In genomic region chr6:159700970-159701369, GRCh38 we compare ENCODE assay signal across 10 cellular contexts. TPM values are rescaled to one million over a fixed set of nuclear protein-coding genes. Genes with fewer than 3 reads are reported as not detected.
DNase-seq lines count a peak whose midpoint lies in the region; ATAC-seq and TF ChIP-seq lines count a peak whose summit lies in the region.
"Had no signal": no experiment of that assay in that cellular context is flagged by ENCODE, and none has a peak within 500 bp of the region (broad histone marks: within the 10 kb centered on the region; RNA-seq: fewer than 3 reads in every experiment).

No MANE protein-coding gene starts in this region.

- H2AFZ ChIP-seq in DND-41 (ENCODE audit: low read depth, low read length): no peak overlapping the region

- peak overlapping the region; percentile 1; the same call in 1 of the 2 replicates for H3K4me2 ChIP-seq in DND-41 (ENCODE audit: insufficient read depth, low read length)

- H3K4me3 ChIP-seq in DND-41 (ENCODE audit: low read depth in 1 of 2, low read length in 2 of 2) (no peak overlapping the region), esophagus squamous epithelium (no peak overlapping the region)
- H3K4me3 ChIP-seq: SK-N-MC had no signal

- 13 to 15% methylated on average over 1 of the region's 1 CpG for WGBS in esophagus squamous epithelium, 2 donors

- H3K27me3 ChIP-seq in DND-41 (ENCODE audit: insufficient read depth, low read length, poor library complexity) (no peaks in the 10 kb centered on the region), esophagus squamous epithelium (no peaks in the 10 kb centered on the region)

- H4K20me1 ChIP-seq in DND-41 (ENCODE audit: insufficient read depth, low read length): no peaks in the 10 kb centered on the region

- H3K9me3 ChIP-seq in DND-41 (ENCODE audit: insufficient read depth, low read length, severe bottlenecking) (peaks cover 2% of the 10 kb centered on the region), esophagus squamous epithelium (peaks cover 0 to 4% (median 0%) of the 10 kb centered on the region in 3 donors)

- H3K36me3 ChIP-seq in DND-41 (ENCODE audit: insufficient read depth, low read length) (no peaks in the 10 kb centered on the region), esophagus squamous epithelium (no peaks in the 10 kb centered on the region)

- peak overlapping the region; percentile 20; the same call in 1 of the 2 replicates for H3K9ac ChIP-seq in DND-41 (ENCODE audit: low read depth, low read length)

- TF ChIP-seq CTCF in DND-41 (IDR thresholded peaks at IDR 0.05; ENCODE audit: borderline replicate concordance, extremely low read depth, low read length, poor library complexity, severe bottlenecking) (no peak), esophagus squamous epithelium (IDR thresholded peaks at IDR 0.05) (no peak)

- intact Hi-C loops in esophagus squamous epithelium (cut with DNase I): no loop called here
- intact Hi-C loops in sciatic nerve (cut with DNase I): no loop called here

- TF ChIP-seq POLR2A in esophagus squamous epithelium (IDR thresholded peaks at IDR 0.05): no peak

- DNase-seq in DND-41: peak; percentile 62
- DNase-seq in NCI-H524 treated with DMSO at 0.1 percent for 48 hours (lab: John Stamatoyannopoulos, UW): peak; percentile 38
- DNase-seq in esophagus squamous epithelium (lab: John Stamatoyannopoulos, UW): no peak
- DNase-seq in sciatic nerve (ENCODE audit: low spot score): no peak
- DNase-seq in NCI-H2196 (lab: John Stamatoyannopoulos, UW; ENCODE audit: unreplicated experiment): no peak
- DNase-seq in SW 1271 (lab: John Stamatoyannopoulos, UW): no peak
- no peak for DNase-seq in AG08395 (ENCODE audit: low spot score)
- DNase-seq: NCI-H146 had no signal

- no peaks in the 10 kb centered on the region for H3K79me2 ChIP-seq in DND-41 (ENCODE audit: insufficient read depth, low read length)

- H3K4me1 ChIP-seq in DND-41 (ENCODE audit: insufficient read depth, low read length) (peaks cover 37% of the 10 kb centered on the region), esophagus squamous epithelium (peaks cover 12 to 19% (median 14%) of the 10 kb centered on the region in 3 donors)

- ATAC-seq in DND-41 (ENCODE audit: insufficient read depth, low read depth) (peak; percentile 90), sciatic nerve (peak; percentile 25), GM19328 (IDR thresholded peaks at IDR 0.05; ENCODE audit: unreplicated experiment) (no peak)

- peak overlapping the region; percentile 38 for H3K27ac ChIP-seq in DND-41 (ENCODE audit: low read length)
- H3K27ac ChIP-seq in esophagus squamous epithelium: peak overlapping the region; percentile 10 to 90 (median 68)
- H3K27ac ChIP-seq: SK-N-MC had no signal

RNA-seq across cellular contexts. Expression of gene SOD2, which starts 7.9 kb away (rescaled TPM):
- total RNA-seq in esophagus squamous epithelium: 100 to 1,000 TPM; 227 to 792 (median 519) TPM
- 370 TPM for total RNA-seq in sciatic nerve

RNA-seq across cellular contexts. Expression of gene WTAP, which starts 26.3 kb away (rescaled TPM):
- total RNA-seq in esophagus squamous epithelium (100 to 1,000 TPM in 1 of 4 donors, 10 to 100 TPM in 3; 45.0 to 105 (median 82.6) TPM), sciatic nerve (88.0 TPM)

Comparison
In these comparisons a context has a peak if more than half of its experiments do, and no peak if none do; other contexts are left out.
1. DNase-seq: peak in DND-41 (single experiment) and NCI-H524 treated with DMSO at 0.1 percent for 48 hours (single experiment); none in esophagus squamous epithelium (single experiment), sciatic nerve (single experiment), NCI-H2196 (single experiment), SW 1271 (0 of 2) and AG08395 (single experiment).